Comparison of ENCODE assay signal across 13 cellular contexts in genomic region chr21:38303300-38303699, GRCh38. TPM values are rescaled to one million over a fixed set of nuclear protein-coding genes. Genes with fewer than 3 reads are reported as not detected.
DNase-seq lines count a peak whose midpoint lies in the region; ATAC-seq, FAIRE-seq and TF ChIP-seq lines count a peak whose summit lies in the region.
"Had no signal": no experiment of that assay in that cellular context is flagged by ENCODE, and none has a peak within 500 bp of the region (broad histone marks: within the 10 kb centered on the region; RNA-seq: fewer than 3 reads in every experiment).

No MANE protein-coding gene starts in this region.

- peak; percentile 37 to 67; a peak in 2 of 5 replicates for TF ChIP-seq EP300 in A549 (IDR thresholded peaks at IDR 0.05)

- no peaks in the 10 kb centered on the region for H3K9me3 ChIP-seq in A549
- H3K9me3 ChIP-seq: pancreas had no signal

- TF ChIP-seq RAD21 in A549 (conservative IDR thresholded peaks at IDR 0.05 in 1 of 2, IDR thresholded peaks at IDR 0.05 in 1 of 2), result no peak

- CTCF ChIA-PET in A549 (lab: Yijun Ruan, JAX), result interaction anchor here (0.9 to 2.2 kb wide), 2 partner anchors 18 to 52 kb away, joined by 3 to 8 read pairs; no protein-coding TSS in a partner anchor

- no peak for TF ChIP-seq POLR2A in A549 (IDR thresholded peaks at IDR 0.05; ENCODE audit: low read length)
- TF ChIP-seq POLR2A in GM12891 (IDR thresholded peaks at IDR 0.05; ENCODE audit: low read depth, low read length), result no peak

- peaks cover 41% of the 10 kb centered on the region for H3K4me1 ChIP-seq in A549

- TF ChIP-seq CTCF in A549 (IDR thresholded peaks at IDR 0.05), result no peak
- TF ChIP-seq CTCF in LNCaP clone FGC (IDR thresholded peaks at IDR 0.05; ENCODE audit: control insufficient read depth, extremely low read depth, insufficient read depth), result no peak

- peak overlapping the region; percentile 74 to 85 for H3K27ac ChIP-seq in A549
- H3K27ac ChIP-seq: pancreas, VCaP had no signal

- no peak overlapping the region for H3K4me3 ChIP-seq in A549
- H3K4me3 ChIP-seq in LNCaP clone FGC (ENCODE audit: low read depth, low read length), result no peak overlapping the region
- H3K4me3 ChIP-seq: pancreas had no signal

- FAIRE-seq in A549 (lab: Jason Lieb, UNC) (no peak), GM12891 (lab: Jason Lieb, UNC) (no peak)
- FAIRE-seq: pancreas had no signal

- WGBS in A549 (ENCODE audit: missing lambda C conversion rate), result 1% methylated on average over 3 of the region's 3 CpGs

- peak; percentile 88 to 90 for ATAC-seq in A549
- no peak for ATAC-seq in HG03196 (IDR thresholded peaks at IDR 0.05; ENCODE audit: unreplicated experiment)
- no peak for ATAC-seq in GM19452 (IDR thresholded peaks at IDR 0.05; ENCODE audit: unreplicated experiment)

- DNase-seq in A549 (ENCODE audit: low read depth in 1 of 2, low spot score in 1 of 2), result peak; percentile 14 to 74
- peak; percentile 23 for DNase-seq in LNCaP clone FGC (ENCODE audit: low read depth)
- peak; percentile 28 for DNase-seq in dedifferentiated amniotic fluid mesenchymal stem cell (ENCODE audit: extremely low spot score)
- peak; percentile 26 to 76 for DNase-seq in lung microvascular endothelial cell (ENCODE audit: low read depth in 2 of 2)
- no peak for DNase-seq in GM12891 (ENCODE audit: insufficient read length, low spot score)
- no peak for DNase-seq in stimulated activated CD4-positive, alpha-beta T cell treated with anti-CD3 and anti-CD28 coated beads, Interleukin-12 subunit alpha, Interleukin-12 subunit beta, amount 100 ng/mL, for 4 hours
- DNase-seq: GF-D8, NCI-H1436, pancreas had no signal

- POLR2A ChIA-PET in A549 (lab: Yijun Ruan, JAX), result interaction anchor here (0.6 to 2.3 kb wide), 3 partner anchors 9 to 26 kb away, joined by 3 to 13 read pairs (median 3); no protein-coding TSS in a partner anchor

- peak overlapping the region; percentile 40 for H3K4me2 ChIP-seq in A549

TF ChIP-seq in A549, 52 proteins besides CTCF, POLR2A, EP300 and RAD21:
- 0 out of 5 replicates have a peak, but pooled peaks of 1 of the 2 experiments have one; percentile 22 for TF ChIP-seq JUN (IDR thresholded peaks at IDR 0.05)
- TF ChIP-seq TFCP2L1 (CRISPR knock-in tag; IDR thresholded peaks at IDR 0.05), result no peak
- no peak for TF ChIP-seq HES2 (IDR thresholded peaks at IDR 0.05)
- no peak for TF ChIP-seq TP53 (CRISPR knock-in tag; IDR thresholded peaks at IDR 0.05)
- TF ChIP-seq KDM5A (IDR thresholded peaks at IDR 0.05), result no peak
- TF ChIP-seq, protein P1, sequence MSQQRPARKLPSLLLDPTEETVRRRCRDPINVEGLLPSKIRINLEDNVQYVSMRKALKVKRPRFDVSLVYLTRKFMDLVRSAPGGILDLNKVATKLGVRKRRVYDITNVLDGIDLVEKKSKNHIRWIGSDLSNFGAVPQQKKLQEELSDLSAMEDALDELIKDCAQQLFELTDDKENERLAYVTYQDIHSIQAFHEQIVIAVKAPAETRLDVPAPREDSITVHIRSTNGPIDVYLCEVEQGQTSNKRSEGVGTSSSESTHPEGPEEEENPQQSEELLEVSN (IDR thresholded peaks at IDR 0.05; ENCODE audit: borderline replicate concordance, low read depth), result no peak
- no peak for TF ChIP-seq NFE2L2 (conservative IDR thresholded peaks at IDR 0.05; ENCODE audit: low read length)
- no peak for TF ChIP-seq POLR2AphosphoS2 (conservative IDR thresholded peaks at IDR 0.05; ENCODE audit: low read length)
- no peak for TF ChIP-seq HOXB5 (CRISPR knock-in tag; IDR thresholded peaks at IDR 0.05)
- peak; percentile 37; the same call in 1 of the 2 replicates for TF ChIP-seq USF2 (IDR thresholded peaks at IDR 0.05)
- TF ChIP-seq CEBPB (IDR thresholded peaks at IDR 0.05), result peak in 1 of 2 experiments; percentile 42; a peak in 1 of 4 replicates
- TF ChIP-seq JUNB (IDR thresholded peaks at IDR 0.05), result peak; percentile 68; the same call in 1 of the 2 replicates
- TF ChIP-seq SREBF2 (IDR thresholded peaks at IDR 0.05), result no peak
- TF ChIP-seq EHMT2 (IDR thresholded peaks at IDR 0.05; ENCODE audit: low read depth), result no peak
- TF ChIP-seq CHD4 (IDR thresholded peaks at IDR 0.05; ENCODE audit: borderline replicate concordance), result no peak
- peak; percentile 50; the same call in 1 of the 2 replicates for TF ChIP-seq FOSL2 (IDR thresholded peaks at IDR 0.05)
- TF ChIP-seq FOSL2 (CRISPR knock-in tag; IDR thresholded peaks at IDR 0.05), result peak; percentile 72
- peak; percentile 50 for TF ChIP-seq GATA3 (IDR thresholded peaks at IDR 0.05; ENCODE audit: borderline replicate concordance)
- no peak for TF ChIP-seq EHF (CRISPR knock-in tag; IDR thresholded peaks at IDR 0.05)
- TF ChIP-seq ZC3H11A (IDR thresholded peaks at IDR 0.05), result no peak
- no peak for TF ChIP-seq CBX2 (IDR thresholded peaks at IDR 0.05; ENCODE audit: borderline replicate concordance, low read depth)
- TF ChIP-seq ZSCAN20 (CRISPR knock-in tag; IDR thresholded peaks at IDR 0.05), result no peak
- peak; percentile 69 for TF ChIP-seq MAFK (IDR thresholded peaks at IDR 0.05; ENCODE audit: partially characterized antibody)

TF ChIP-seq in GM12891, 5 proteins besides CTCF, POLR2A, EP300 and RAD21:
- TF ChIP-seq TAF1 (IDR thresholded peaks at IDR 0.05; ENCODE audit: low read depth, low read length), result no peak

RNA-seq across cellular contexts. Expression of gene KCNJ15, which starts 46.5 kb away (rescaled TPM):
- polyA plus RNA-seq in A549 (2011; rRNA removed) (0.19 and 0.30 TPM in 2 replicates), A549 (2017; fragmentation: RNase III; extraction: RNeasy Plus Mini Kit Qiagen cat#74134 plus additional on column Dnase treatment) (0.05 to 0.30 TPM in 2 of 3 replicates, not detected in the other)
- polyA plus RNA-seq in A549 (2012; cell fraction: cytosol; rRNA removed), result 0.01 and 0.08 TPM in 2 replicates
- polyA plus RNA-seq in A549 (2012; cell fraction: nucleus; rRNA removed), result 0.05 TPM in 1 of 2 replicates, not detected in the other
- 0.29 and 0.54 TPM in 2 replicates for polyA minus RNA-seq in A549 (2011; rRNA and poly(A)+ RNA removed)
- total RNA-seq in lung microvascular endothelial cell, result 0.22 and 0.99 TPM in 2 replicates
- polyA plus RNA-seq in GM12891 (2012; ENCODE audit: low read depth, missing spikeins), result 0.12 TPM
- total RNA-seq: OCI-LY7 had no signal

Comparison
In these comparisons a context has a peak if more than half of its experiments do, and no peak if none do; other contexts are left out.
1. ATAC-seq: peak in A549 (2 of 2); none in HG03196 (single experiment) and GM19452 (single experiment).
2. DNase-seq: peak in A549 (2 of 2), LNCaP clone FGC (single experiment), dedifferentiated amniotic fluid mesenchymal stem cell (single experiment) and lung microvascular endothelial cell (2 of 2); none in GM12891 (single experiment) and stimulated activated CD4-positive, alpha-beta T cell treated with anti-CD3 and anti-CD28 coated beads, Interleukin-12 subunit alpha, Interleukin-12 subunit beta, amount 100 ng/mL, for 4 hours (single experiment).